Comparison of ENCODE assay signal across 20 cellular contexts in the genomic region with DNA sequence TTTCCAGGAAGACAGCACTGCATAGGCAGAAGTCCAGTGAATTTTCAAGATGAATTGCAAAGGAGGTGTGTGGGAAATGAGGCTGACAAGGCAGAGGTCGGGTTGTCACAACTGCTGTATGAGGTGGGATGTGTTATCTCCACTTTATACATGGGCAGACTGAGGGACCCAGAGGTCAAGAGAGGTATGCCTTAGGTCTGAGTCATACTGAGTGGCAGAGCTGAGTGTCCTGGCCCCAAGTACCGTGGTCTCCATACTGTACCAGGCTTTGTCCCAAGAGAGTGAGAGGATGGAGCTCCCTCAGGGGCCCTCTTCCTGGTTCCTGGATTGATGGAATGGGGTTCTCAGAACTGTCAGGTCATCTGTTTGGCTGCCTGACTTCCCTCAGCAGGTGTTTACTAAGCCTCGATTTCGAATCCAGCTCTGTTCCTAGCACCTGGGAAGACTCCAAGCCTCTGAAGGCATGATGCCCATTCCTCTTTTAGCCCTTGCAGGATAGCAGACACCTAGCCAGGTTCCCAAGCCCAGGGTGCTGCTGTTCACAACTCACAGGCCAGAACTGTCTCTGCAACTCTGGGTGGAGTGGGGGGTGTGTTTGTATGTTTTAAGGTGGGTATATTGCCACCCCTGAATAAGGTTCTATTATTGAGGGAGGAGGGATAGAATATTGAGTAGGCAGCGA. TPM values are rescaled to one million over a fixed set of nuclear protein-coding genes. Genes with fewer than 3 reads are reported as not detected.
DNase-seq lines count a peak whose midpoint lies in the region; ATAC-seq lines count a peak whose summit lies in the region.
"Had no signal": no experiment of that assay in that cellular context is flagged by ENCODE, and none has a peak within 500 bp of the region (broad histone marks: within the 10 kb centered on the region; RNA-seq: fewer than 3 reads in every experiment).

No MANE protein-coding gene starts in this region.

- CTCF ChIA-PET in activated CD8-positive, alpha-beta memory T cell treated with anti-CD3 and anti-CD28 coated beads, Interleukin-2, amount 10 ng/mL, durations not matched to agents 7 days and 5 days (lab: Charles Lee) = no interaction called here

- no peaks in the 10 kb centered on the region for H3K9me3 Mint-ChIP-seq in activated naive CD8-positive, alpha-beta T cell (ENCODE audit: low read depth)
- H3K9me3 Mint-ChIP-seq in activated naive CD8-positive, alpha-beta T cell treated with anti-CD3 and anti-CD28 coated beads for 36 hours = no peaks in the 10 kb centered on the region
- no peaks in the 10 kb centered on the region for H3K9me3 Mint-ChIP-seq in activated CD8-positive, alpha-beta memory T cell treated with anti-CD3 and anti-CD28 coated beads, Interleukin-2, amount 10 ng/mL, durations not matched to agents 7 days and 5 days (ENCODE audit: low read depth)
- H3K9me3 Mint-ChIP-seq: CD4-positive, alpha-beta memory T cell; stimulated activated effector memory CD8-positive, alpha-beta T cell treated with anti-CD3 and anti-CD28 coated beads, Interleukin-12 subunit alpha, Interleukin-12 subunit beta, amount 100 ng/mL, for 72 hours had no signal

- H3K27ac Mint-ChIP-seq in activated naive CD8-positive, alpha-beta T cell = peak overlapping the region; percentile 87
- H3K27ac Mint-ChIP-seq in activated naive CD8-positive, alpha-beta T cell treated with anti-CD3 and anti-CD28 coated beads for 36 hours = no peak overlapping the region
- H3K27ac Mint-ChIP-seq in activated CD8-positive, alpha-beta memory T cell treated with anti-CD3 and anti-CD28 coated beads, Interleukin-2, amount 10 ng/mL, durations not matched to agents 7 days and 5 days = no peak overlapping the region
- H3K27ac Mint-ChIP-seq: stimulated activated effector memory CD8-positive, alpha-beta T cell treated with anti-CD3 and anti-CD28 coated beads, Interleukin-12 subunit alpha, Interleukin-12 subunit beta, amount 100 ng/mL, for 72 hours had no signal

- H3K4me1 Mint-ChIP-seq in activated naive CD8-positive, alpha-beta T cell (ENCODE audit: low read depth) = peaks cover 68% of the 10 kb centered on the region
- peaks cover 16% of the 10 kb centered on the region for H3K4me1 Mint-ChIP-seq in activated naive CD8-positive, alpha-beta T cell treated with anti-CD3 and anti-CD28 coated beads for 36 hours
- H3K4me1 Mint-ChIP-seq in activated CD8-positive, alpha-beta memory T cell treated with anti-CD3 and anti-CD28 coated beads, Interleukin-2, amount 10 ng/mL, durations not matched to agents 7 days and 5 days = no peaks in the 10 kb centered on the region
- H3K4me1 Mint-ChIP-seq: stimulated activated effector memory CD8-positive, alpha-beta T cell treated with anti-CD3 and anti-CD28 coated beads, Interleukin-12 subunit alpha, Interleukin-12 subunit beta, amount 100 ng/mL, for 72 hours had no signal

- H3K4me3 Mint-ChIP-seq in activated naive CD8-positive, alpha-beta T cell = peak overlapping the region; percentile 66
- H3K4me3 Mint-ChIP-seq in activated naive CD8-positive, alpha-beta T cell treated with anti-CD3 and anti-CD28 coated beads for 36 hours = no peak overlapping the region
- H3K4me3 Mint-ChIP-seq in activated CD8-positive, alpha-beta memory T cell treated with anti-CD3 and anti-CD28 coated beads, Interleukin-2, amount 10 ng/mL, durations not matched to agents 7 days and 5 days = no peak overlapping the region
- H3K4me3 Mint-ChIP-seq: stimulated activated effector memory CD8-positive, alpha-beta T cell treated with anti-CD3 and anti-CD28 coated beads, Interleukin-12 subunit alpha, Interleukin-12 subunit beta, amount 100 ng/mL, for 72 hours had no signal

- DNase-seq in activated naive CD8-positive, alpha-beta T cell treated with anti-CD3 and anti-CD28 coated beads for 36 hours = no peak
- DNase-seq in activated CD8-positive, alpha-beta memory T cell treated with anti-CD3 and anti-CD28 coated beads, Interleukin-2, amount 10 ng/mL, durations not matched to agents 7 days and 5 days = peak; percentile 36
- DNase-seq in kidney tubule cell (ENCODE audit: low spot score) (peak; percentile 15), ureter (ENCODE audit: low spot score) (peak; percentile 34), NCI-H774 (lab: John Stamatoyannopoulos, UW) (no peak), NCI-H2081 treated with DMSO at 0.1 percent for 48 hours (lab: John Stamatoyannopoulos, UW) (no peak)
- DNase-seq: CD4-positive, alpha-beta memory T cell; DMS79; Karpas-422; left lung; NCI-H1105 treated with DMSO at 0.1 percent for 48 hours; NCI-H2171 treated with DMSO at 0.1 percent for 48 hours; ovary; T-helper 1 cell; upper lobe of left lung had no signal

- H3K27me3 Mint-ChIP-seq in activated naive CD8-positive, alpha-beta T cell = no peaks in the 10 kb centered on the region
- no peaks in the 10 kb centered on the region for H3K27me3 Mint-ChIP-seq in activated naive CD8-positive, alpha-beta T cell treated with anti-CD3 and anti-CD28 coated beads for 36 hours
- no peaks in the 10 kb centered on the region for H3K27me3 Mint-ChIP-seq in activated CD8-positive, alpha-beta memory T cell treated with anti-CD3 and anti-CD28 coated beads, Interleukin-2, amount 10 ng/mL, durations not matched to agents 7 days and 5 days
- H3K27me3 Mint-ChIP-seq: CD4-positive, alpha-beta memory T cell had no signal

- peaks cover 2% of the 10 kb centered on the region for H3K36me3 Mint-ChIP-seq in activated naive CD8-positive, alpha-beta T cell
- H3K36me3 Mint-ChIP-seq in activated naive CD8-positive, alpha-beta T cell treated with anti-CD3 and anti-CD28 coated beads for 36 hours = no peaks in the 10 kb centered on the region
- H3K36me3 Mint-ChIP-seq in activated CD8-positive, alpha-beta memory T cell treated with anti-CD3 and anti-CD28 coated beads, Interleukin-2, amount 10 ng/mL, durations not matched to agents 7 days and 5 days = no peaks in the 10 kb centered on the region
- H3K36me3 Mint-ChIP-seq: stimulated activated effector memory CD8-positive, alpha-beta T cell treated with anti-CD3 and anti-CD28 coated beads, Interleukin-12 subunit alpha, Interleukin-12 subunit beta, amount 100 ng/mL, for 72 hours had no signal

- no peak for ATAC-seq in activated CD8-positive, alpha-beta memory T cell treated with anti-CD3 and anti-CD28 coated beads, Interleukin-2, amount 10 ng/mL, durations not matched to agents 7 days and 5 days
- no peak for ATAC-seq in HG03025 (IDR thresholded peaks at IDR 0.05; ENCODE audit: low FRiP score, unreplicated experiment)
- ATAC-seq: left lung; stimulated activated effector memory CD8-positive, alpha-beta T cell treated with anti-CD3 and anti-CD28 coated beads, Interleukin-12 subunit alpha, Interleukin-12 subunit beta, amount 100 ng/mL, for 72 hours had no signal

RNA-seq across cellular contexts. Expression of gene SNPH, which starts 14.5 kb away (rescaled TPM):
- total RNA-seq in activated naive CD8-positive, alpha-beta T cell treated with anti-CD3 and anti-CD28 coated beads for 36 hours = 1 to 10 TPM; 3.2 to 3.6 TPM
- 1 to 10 TPM; 3.6 to 4.2 TPM for total RNA-seq in activated CD8-positive, alpha-beta memory T cell treated with anti-CD3 and anti-CD28 coated beads, Interleukin-2, amount 10 ng/mL, durations not matched to agents 7 days and 5 days
- 6.0 TPM for total RNA-seq in ureter

RNA-seq across cellular contexts. Expression of gene SDCBP2, which starts 48.4 kb away (rescaled TPM):
- 1 to 10 TPM; 3.3 to 3.9 TPM for total RNA-seq in activated naive CD8-positive, alpha-beta T cell treated with anti-CD3 and anti-CD28 coated beads for 36 hours
- 1 to 10 TPM; 2.1 to 4.3 TPM for total RNA-seq in activated CD8-positive, alpha-beta memory T cell treated with anti-CD3 and anti-CD28 coated beads, Interleukin-2, amount 10 ng/mL, durations not matched to agents 7 days and 5 days
- total RNA-seq in ureter = 15.2 TPM
- total RNA-seq: ascending aorta had no signal

RNA-seq across cellular contexts. Expression of gene RAD21L1, which starts 54.7 kb away (rescaled TPM):
- total RNA-seq in activated naive CD8-positive, alpha-beta T cell treated with anti-CD3 and anti-CD28 coated beads for 36 hours = not detected
- under 1 TPM in 1 of 2 experiments, not detected in 1; 0.67 TPM for total RNA-seq in activated CD8-positive, alpha-beta memory T cell treated with anti-CD3 and anti-CD28 coated beads, Interleukin-2, amount 10 ng/mL, durations not matched to agents 7 days and 5 days
- total RNA-seq in ureter = not detected
- total RNA-seq: ascending aorta, left lung, ovary, smooth muscle cell, upper lobe of left lung had no signal

Comparison
In these comparisons a context has a peak if more than half of its experiments do, and no peak if none do; other contexts are left out.
1. DNase-seq: peak in activated CD8-positive, alpha-beta memory T cell treated with anti-CD3 and anti-CD28 coated beads, Interleukin-2, amount 10 ng/mL, durations not matched to agents 7 days and 5 days (single experiment), kidney tubule cell (single experiment) and ureter (single experiment); none in activated naive CD8-positive, alpha-beta T cell treated with anti-CD3 and anti-CD28 coated beads for 36 hours (single experiment), NCI-H774 (single experiment) and NCI-H2081 treated with DMSO at 0.1 percent for 48 hours (single experiment).